1 cellular context compared by ENCODE assay signal in genomic region chr9:133347985-133348762, GRCh38.
TF ChIP-seq lines count a peak whose summit lies in the region.

Gene MED22, minus strand, starts transcription at chr9:133348131. Its CDS starts 1,469 bp downstream, at chr9:133346662.
Gene RPL7A, plus strand, starts transcription at chr9:133348218. Its CDS starts 26 bp downstream, at chr9:133348244.

TF ChIP-seq in HepG2, 621 proteins besides CTCF, POLR2A, EP300 and RAD21 (continued from another document and continues in another):
- TF ChIP-seq, protein P1, sequence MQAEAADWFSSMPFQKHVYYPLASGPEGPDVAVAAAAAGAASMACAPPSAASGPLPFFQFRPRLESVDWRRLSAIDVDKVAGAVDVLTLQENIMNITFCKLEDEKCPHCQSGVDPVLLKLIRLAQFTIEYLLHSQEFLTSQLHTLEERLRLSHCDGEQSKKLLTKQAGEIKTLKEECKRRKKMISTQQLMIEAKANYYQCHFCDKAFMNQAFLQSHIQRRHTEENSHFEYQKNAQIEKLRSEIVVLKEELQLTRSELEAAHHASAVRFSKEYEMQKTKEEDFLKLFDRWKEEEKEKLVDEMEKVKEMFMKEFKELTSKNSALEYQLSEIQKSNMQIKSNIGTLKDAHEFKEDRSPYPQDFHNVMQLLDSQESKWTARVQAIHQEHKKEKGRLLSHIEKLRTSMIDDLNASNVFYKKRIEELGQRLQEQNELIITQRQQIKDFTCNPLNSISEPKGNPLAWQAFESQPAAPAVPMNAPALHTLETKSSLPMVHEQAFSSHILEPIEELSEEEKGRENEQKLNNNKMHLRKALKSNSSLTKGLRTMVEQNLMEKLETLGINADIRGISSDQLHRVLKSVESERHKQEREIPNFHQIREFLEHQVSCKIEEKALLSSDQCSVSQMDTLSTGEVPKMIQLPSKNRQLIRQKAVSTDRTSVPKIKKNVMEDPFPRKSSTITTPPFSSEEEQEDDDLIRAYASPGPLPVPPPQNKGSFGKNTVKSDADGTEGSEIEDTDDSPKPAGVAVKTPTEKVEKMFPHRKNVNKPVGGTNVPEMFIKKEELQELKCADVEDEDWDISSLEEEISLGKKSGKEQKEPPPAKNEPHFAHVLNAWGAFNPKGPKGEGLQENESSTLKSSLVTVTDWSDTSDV (CRISPR knock-in tag; IDR thresholded peaks at IDR 0.05), result no peak; the same call in 1 of the 2 replicates
- 0 out of 2 replicates have a peak, but pooled peaks have one; percentile 31 for TF ChIP-seq HINFP (CRISPR knock-in tag; IDR thresholded peaks at IDR 0.05; ENCODE audit: low read depth)
- TF ChIP-seq STAT5B (CRISPR knock-in tag; IDR thresholded peaks at IDR 0.05), result no peak
- TF ChIP-seq SP1 (IDR thresholded peaks at IDR 0.05), result no peak
- 0 out of 2 replicates have a peak, but pooled peaks have one; percentile 17 for TF ChIP-seq SP1 (CRISPR knock-in tag; IDR thresholded peaks at IDR 0.05)
- TF ChIP-seq ZNF282 (IDR thresholded peaks at IDR 0.05; ENCODE audit: partially characterized antibody), result no peak
- no peak; the same call in 1 of the 2 replicates for TF ChIP-seq ZNF816 (CRISPR knock-in tag; IDR thresholded peaks at IDR 0.05; ENCODE audit: borderline replicate concordance)
- peak; percentile 80 for TF ChIP-seq BORCS8-MEF2B (CRISPR knock-in tag; IDR thresholded peaks at IDR 0.05)
- peak; percentile 95 for TF ChIP-seq SNAPC4 (CRISPR knock-in tag; IDR thresholded peaks at IDR 0.05)
- no peak for TF ChIP-seq HOXA5 (CRISPR knock-in tag; IDR thresholded peaks at IDR 0.05)
- TF ChIP-seq AHR (CRISPR knock-in tag; IDR thresholded peaks at IDR 0.05), result peak; percentile 7; the same call in 1 of the 2 replicates
- peak; percentile 42; the same call in 1 of the 2 replicates for TF ChIP-seq ZNF790 (CRISPR knock-in tag; IDR thresholded peaks at IDR 0.05; ENCODE audit: borderline replicate concordance)
- TF ChIP-seq, protein P2, sequence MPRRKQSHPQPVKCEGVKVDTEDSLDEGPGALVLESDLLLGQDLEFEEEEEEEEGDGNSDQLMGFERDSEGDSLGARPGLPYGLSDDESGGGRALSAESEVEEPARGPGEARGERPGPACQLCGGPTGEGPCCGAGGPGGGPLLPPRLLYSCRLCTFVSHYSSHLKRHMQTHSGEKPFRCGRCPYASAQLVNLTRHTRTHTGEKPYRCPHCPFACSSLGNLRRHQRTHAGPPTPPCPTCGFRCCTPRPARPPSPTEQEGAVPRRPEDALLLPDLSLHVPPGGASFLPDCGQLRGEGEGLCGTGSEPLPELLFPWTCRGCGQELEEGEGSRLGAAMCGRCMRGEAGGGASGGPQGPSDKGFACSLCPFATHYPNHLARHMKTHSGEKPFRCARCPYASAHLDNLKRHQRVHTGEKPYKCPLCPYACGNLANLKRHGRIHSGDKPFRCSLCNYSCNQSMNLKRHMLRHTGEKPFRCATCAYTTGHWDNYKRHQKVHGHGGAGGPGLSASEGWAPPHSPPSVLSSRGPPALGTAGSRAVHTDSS (CRISPR knock-in tag; conservative IDR thresholded peaks at IDR 0.05), result no peak
- no peak for TF ChIP-seq MTA1 (CRISPR knock-in tag; IDR thresholded peaks at IDR 0.05; ENCODE audit: borderline replicate concordance)
- TF ChIP-seq ARNT2 (CRISPR knock-in tag; IDR thresholded peaks at IDR 0.05; ENCODE audit: low read depth), result peak; percentile 95; the same call in 1 of the 2 replicates
- TF ChIP-seq MXD1 (CRISPR knock-in tag; IDR thresholded peaks at IDR 0.05), result peak; percentile 76
- TF ChIP-seq ZNF841 (CRISPR knock-in tag; IDR thresholded peaks at IDR 0.05; ENCODE audit: borderline replicate concordance), result no peak
- no peak for TF ChIP-seq CENPX (CRISPR knock-in tag; IDR thresholded peaks at IDR 0.05)
- TF ChIP-seq PAXIP1 (CRISPR knock-in tag; conservative IDR thresholded peaks at IDR 0.05), result no peak
- TF ChIP-seq MAFK (conservative IDR thresholded peaks at IDR 0.05 in 1 of 2, IDR thresholded peaks at IDR 0.05 in 1 of 2; ENCODE audit: low read length in 2 of 2), result no peak
- TF ChIP-seq, protein P3, sequence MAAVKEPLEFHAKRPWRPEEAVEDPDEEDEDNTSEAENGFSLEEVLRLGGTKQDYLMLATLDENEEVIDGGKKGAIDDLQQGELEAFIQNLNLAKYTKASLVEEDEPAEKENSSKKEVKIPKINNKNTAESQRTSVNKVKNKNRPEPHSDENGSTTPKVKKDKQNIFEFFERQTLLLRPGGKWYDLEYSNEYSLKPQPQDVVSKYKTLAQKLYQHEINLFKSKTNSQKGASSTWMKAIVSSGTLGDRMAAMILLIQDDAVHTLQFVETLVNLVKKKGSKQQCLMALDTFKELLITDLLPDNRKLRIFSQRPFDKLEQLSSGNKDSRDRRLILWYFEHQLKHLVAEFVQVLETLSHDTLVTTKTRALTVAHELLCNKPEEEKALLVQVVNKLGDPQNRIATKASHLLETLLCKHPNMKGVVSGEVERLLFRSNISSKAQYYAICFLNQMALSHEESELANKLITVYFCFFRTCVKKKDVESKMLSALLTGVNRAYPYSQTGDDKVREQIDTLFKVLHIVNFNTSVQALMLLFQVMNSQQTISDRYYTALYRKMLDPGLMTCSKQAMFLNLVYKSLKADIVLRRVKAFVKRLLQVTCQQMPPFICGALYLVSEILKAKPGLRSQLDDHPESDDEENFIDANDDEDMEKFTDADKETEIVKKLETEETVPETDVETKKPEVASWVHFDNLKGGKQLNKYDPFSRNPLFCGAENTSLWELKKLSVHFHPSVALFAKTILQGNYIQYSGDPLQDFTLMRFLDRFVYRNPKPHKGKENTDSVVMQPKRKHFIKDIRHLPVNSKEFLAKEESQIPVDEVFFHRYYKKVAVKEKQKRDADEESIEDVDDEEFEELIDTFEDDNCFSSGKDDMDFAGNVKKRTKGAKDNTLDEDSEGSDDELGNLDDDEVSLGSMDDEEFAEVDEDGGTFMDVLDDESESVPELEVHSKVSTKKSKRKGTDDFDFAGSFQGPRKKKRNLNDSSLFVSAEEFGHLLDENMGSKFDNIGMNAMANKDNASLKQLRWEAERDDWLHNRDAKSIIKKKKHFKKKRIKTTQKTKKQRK (IDR thresholded peaks at IDR 0.05; ENCODE audit: low read length), result no peak
- no peak for TF ChIP-seq CBX2 (IDR thresholded peaks at IDR 0.05; ENCODE audit: low read depth, low read length)
- no peak for TF ChIP-seq CBX2 (CRISPR knock-in tag; IDR thresholded peaks at IDR 0.05; ENCODE audit: low read depth)
- peak; percentile 53; the same call in 1 of the 2 replicates for TF ChIP-seq ZBTB38 (CRISPR knock-in tag; IDR thresholded peaks at IDR 0.05)
- TF ChIP-seq CEBPG (CRISPR knock-in tag; IDR thresholded peaks at IDR 0.05), result no peak; the same call in 1 of the 2 replicates
- TF ChIP-seq GTF2F1 (IDR thresholded peaks at IDR 0.05; ENCODE audit: low read length), result no peak
- peak; percentile 62; the same call in 1 of the 2 replicates for TF ChIP-seq ZNF296 (CRISPR knock-in tag; conservative IDR thresholded peaks at IDR 0.05)
- TF ChIP-seq, protein P4, sequence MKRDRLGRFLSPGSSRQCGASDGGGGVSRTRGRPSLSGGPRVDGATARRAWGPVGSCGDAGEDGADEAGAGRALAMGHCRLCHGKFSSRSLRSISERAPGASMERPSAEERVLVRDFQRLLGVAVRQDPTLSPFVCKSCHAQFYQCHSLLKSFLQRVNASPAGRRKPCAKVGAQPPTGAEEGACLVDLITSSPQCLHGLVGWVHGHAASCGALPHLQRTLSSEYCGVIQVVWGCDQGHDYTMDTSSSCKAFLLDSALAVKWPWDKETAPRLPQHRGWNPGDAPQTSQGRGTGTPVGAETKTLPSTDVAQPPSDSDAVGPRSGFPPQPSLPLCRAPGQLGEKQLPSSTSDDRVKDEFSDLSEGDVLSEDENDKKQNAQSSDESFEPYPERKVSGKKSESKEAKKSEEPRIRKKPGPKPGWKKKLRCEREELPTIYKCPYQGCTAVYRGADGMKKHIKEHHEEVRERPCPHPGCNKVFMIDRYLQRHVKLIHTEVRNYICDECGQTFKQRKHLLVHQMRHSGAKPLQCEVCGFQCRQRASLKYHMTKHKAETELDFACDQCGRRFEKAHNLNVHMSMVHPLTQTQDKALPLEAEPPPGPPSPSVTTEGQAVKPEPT (CRISPR knock-in tag; IDR thresholded peaks at IDR 0.05; ENCODE audit: low read depth), result peak; percentile 57; the same call in 1 of the 2 replicates
- TF ChIP-seq ZNF782 (CRISPR knock-in tag; IDR thresholded peaks at IDR 0.05; ENCODE audit: borderline replicate concordance), result 0 out of 2 replicates have a peak, but pooled peaks have one; percentile 65
- TF ChIP-seq, protein P5, sequence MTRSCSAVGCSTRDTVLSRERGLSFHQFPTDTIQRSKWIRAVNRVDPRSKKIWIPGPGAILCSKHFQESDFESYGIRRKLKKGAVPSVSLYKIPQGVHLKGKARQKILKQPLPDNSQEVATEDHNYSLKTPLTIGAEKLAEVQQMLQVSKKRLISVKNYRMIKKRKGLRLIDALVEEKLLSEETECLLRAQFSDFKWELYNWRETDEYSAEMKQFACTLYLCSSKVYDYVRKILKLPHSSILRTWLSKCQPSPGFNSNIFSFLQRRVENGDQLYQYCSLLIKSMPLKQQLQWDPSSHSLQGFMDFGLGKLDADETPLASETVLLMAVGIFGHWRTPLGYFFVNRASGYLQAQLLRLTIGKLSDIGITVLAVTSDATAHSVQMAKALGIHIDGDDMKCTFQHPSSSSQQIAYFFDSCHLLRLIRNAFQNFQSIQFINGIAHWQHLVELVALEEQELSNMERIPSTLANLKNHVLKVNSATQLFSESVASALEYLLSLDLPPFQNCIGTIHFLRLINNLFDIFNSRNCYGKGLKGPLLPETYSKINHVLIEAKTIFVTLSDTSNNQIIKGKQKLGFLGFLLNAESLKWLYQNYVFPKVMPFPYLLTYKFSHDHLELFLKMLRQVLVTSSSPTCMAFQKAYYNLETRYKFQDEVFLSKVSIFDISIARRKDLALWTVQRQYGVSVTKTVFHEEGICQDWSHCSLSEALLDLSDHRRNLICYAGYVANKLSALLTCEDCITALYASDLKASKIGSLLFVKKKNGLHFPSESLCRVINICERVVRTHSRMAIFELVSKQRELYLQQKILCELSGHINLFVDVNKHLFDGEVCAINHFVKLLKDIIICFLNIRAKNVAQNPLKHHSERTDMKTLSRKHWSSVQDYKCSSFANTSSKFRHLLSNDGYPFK (CRISPR knock-in tag; IDR thresholded peaks at IDR 0.05; ENCODE audit: borderline replicate concordance), result peak; percentile 68; the same call in 1 of the 2 replicates
- TF ChIP-seq CAMTA2 (CRISPR knock-in tag; IDR thresholded peaks at IDR 0.05; ENCODE audit: borderline replicate concordance), result peak; percentile 91
